ENCODE assay signal across 8 cellular contexts in the genomic region with DNA sequence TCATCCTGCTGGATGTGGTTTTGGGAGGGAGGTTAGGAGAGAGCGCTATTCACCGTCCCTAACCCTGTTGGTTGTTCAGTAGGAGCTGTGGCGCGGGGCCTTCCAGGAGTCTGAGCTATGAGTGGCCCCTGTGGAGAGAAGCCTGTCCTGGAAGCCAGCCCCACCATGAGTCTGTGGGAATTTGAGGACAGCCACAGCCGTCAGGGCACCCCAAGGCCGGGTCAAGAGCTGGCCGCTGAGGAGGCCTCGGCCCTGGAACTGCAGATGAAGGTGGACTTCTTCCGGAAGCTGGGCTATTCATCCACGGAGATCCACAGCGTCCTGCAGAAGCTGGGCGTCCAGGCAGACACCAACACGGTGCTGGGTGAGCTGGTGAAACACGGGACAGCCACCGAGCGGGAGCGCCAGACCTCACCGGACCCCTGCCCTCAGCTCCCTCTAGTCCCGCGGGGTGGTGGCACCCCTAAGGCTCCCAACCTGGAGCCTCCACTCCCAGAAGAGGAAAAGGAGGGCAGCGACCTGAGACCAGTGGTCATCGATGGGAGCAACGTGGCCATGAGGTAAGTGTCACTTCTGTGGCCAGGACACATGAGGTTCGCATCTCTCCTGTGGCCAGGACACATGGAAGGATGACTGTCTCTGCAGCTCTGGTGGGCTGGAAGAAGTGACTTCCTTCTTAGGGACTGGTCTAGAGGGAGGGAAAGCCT. TPM values are rescaled to one million over a fixed set of nuclear protein-coding genes. Genes with fewer than 3 reads are reported as not detected.
DNase-seq lines count a peak whose midpoint lies in the region; ATAC-seq and TF ChIP-seq lines count a peak whose summit lies in the region.

No MANE protein-coding gene starts in this region.

- H3K27ac ChIP-seq in lung (ENCODE audit: low read depth in 1 of 2, low read length in 1 of 2): peak overlapping the region; percentile 82 to 95
- H3K27ac ChIP-seq in aorta (ENCODE audit: low read depth in 1 of 2, low read length in 2 of 2): peak overlapping the region; percentile 76

- peaks cover 47% of the 10 kb centered on the region for H3K36me3 Mint-ChIP-seq in stimulated activated naive CD8-positive, alpha-beta T cell treated with anti-CD3 and anti-CD28 coated beads, Interleukin-15, Interleukin-2, amounts not matched to agents 100 ng/mL and 50 ng/mL, for 24 hours (ENCODE audit: low read depth)

- 65 to 67% methylated on average over 24 of the region's 24 CpGs for WGBS in lung, 2 donors
- 74 to 76% methylated on average over 24 of the region's 24 CpGs for WGBS in aorta, 2 donors

- intact Hi-C loops in aorta (cut with DNase I): loop anchor here in 1 of 2 donors (10.0 kb wide), 2 partner anchors 79 to 519 kb away; partner anchors contain the start of genes DNALI1, SF3A3 and SNIP1

- no peak for TF ChIP-seq CTCF in astrocyte of the spinal cord (IDR thresholded peaks at IDR 0.05; ENCODE audit: low read depth, low read length)
- no peak for TF ChIP-seq CTCF in lung (IDR thresholded peaks at IDR 0.05; ENCODE audit: control extremely low read depth, extremely low read depth)
- no peak for TF ChIP-seq CTCF in GM10248 (IDR thresholded peaks at IDR 0.05; ENCODE audit: control extremely low read depth, extremely low read depth, low read depth, missing control alignments)

- H3K9me3 ChIP-seq in lung (ENCODE audit: control insufficient read depth in 2 of 2, insufficient read depth in 1 of 2, low read length in 1 of 2) (no peaks in the 10 kb centered on the region), aorta (ENCODE audit: control insufficient read depth, low read length) (no peaks in the 10 kb centered on the region)

- H3K4me1 Mint-ChIP-seq in stimulated activated naive CD8-positive, alpha-beta T cell treated with anti-CD3 and anti-CD28 coated beads, Interleukin-15, Interleukin-2, amounts not matched to agents 100 ng/mL and 50 ng/mL, for 24 hours (ENCODE audit: low read depth): peaks cover 49% of the 10 kb centered on the region

- peak overlapping the region; percentile 98 for H3K27ac Mint-ChIP-seq in stimulated activated naive CD8-positive, alpha-beta T cell treated with anti-CD3 and anti-CD28 coated beads, Interleukin-15, Interleukin-2, amounts not matched to agents 100 ng/mL and 50 ng/mL, for 24 hours

- H3K4me3 ChIP-seq in astrocyte of the spinal cord (ENCODE audit: low read depth, low read length) (peak overlapping the region; percentile 77), lung (peak overlapping the region; percentile 70), aorta (ENCODE audit: low read length in 2 of 2) (peak overlapping the region; percentile 33 to 61)

- H3K36me3 ChIP-seq in lung (ENCODE audit: control insufficient read depth in 2 of 2, insufficient read depth in 2 of 2, low read length in 2 of 2) (peaks cover 0 to 22% of the 10 kb centered on the region in 2 donors), aorta (ENCODE audit: control insufficient read depth in 1 of 2, insufficient read depth in 2 of 2, low read length in 1 of 2) (peaks cover 0 to 2% of the 10 kb centered on the region in 2 donors)

- POLR2A ChIA-PET in GM10248 (lab: Yijun Ruan, JAX): interaction anchor here (0.6 to 6.0 kb wide), 15 partner anchors 9 to 1169 kb away, joined by 3 to 112 read pairs (median 6); partner anchors contain the start of genes MEAF6, MRPS15, OSCP1 and SH3D21

- no peaks in the 10 kb centered on the region for H3K27me3 ChIP-seq in lung (ENCODE audit: control insufficient read depth, insufficient read depth)
- no peaks in the 10 kb centered on the region for H3K27me3 ChIP-seq in aorta (ENCODE audit: control insufficient read depth in 1 of 2, insufficient read depth in 2 of 2, low read length in 1 of 2)

- no peaks in the 10 kb centered on the region for H3K9me3 Mint-ChIP-seq in stimulated activated naive CD8-positive, alpha-beta T cell treated with anti-CD3 and anti-CD28 coated beads, Interleukin-15, Interleukin-2, amounts not matched to agents 100 ng/mL and 50 ng/mL, for 24 hours

- CTCF ChIA-PET in GM10248 (lab: Yijun Ruan, JAX): interaction anchor here (0.7 to 10.9 kb wide), 10 partner anchors 10 to 214 kb away, joined by 3 to 142 read pairs (median 4); partner anchors contain the start of gene MEAF6

- no peak for DNase-seq in stimulated activated naive CD8-positive, alpha-beta T cell treated with anti-CD3 and anti-CD28 coated beads, Interleukin-15, Interleukin-2, amounts not matched to agents 100 U/mL and 50 U/mL, for 24 hours
- no peak for DNase-seq in astrocyte of the spinal cord (ENCODE audit: low read depth, low spot score)
- no peak for DNase-seq in lung (ENCODE audit: low spot score)
- no peak for DNase-seq in aorta
- DNase-seq in central memory CD4-positive, alpha-beta T cell: no peak
- DNase-seq in stimulated activated CD4-positive, alpha-beta T cell treated with anti-CD3 and anti-CD28 coated beads, Interleukin-12 subunit alpha, Interleukin-12 subunit beta, amount 100 ng/mL, for 4 hours: no peak
- DNase-seq in GM10248 (ENCODE audit: extremely low spot score): no peak

- H3K4me1 ChIP-seq in lung (ENCODE audit: control insufficient read depth in 2 of 2, insufficient read depth in 2 of 2, low read length in 2 of 2) (peaks cover 7 to 41% of the 10 kb centered on the region in 2 donors), aorta (ENCODE audit: control insufficient read depth in 1 of 2, insufficient read depth in 2 of 2, low read length in 2 of 2) (peaks cover 0 to 2% of the 10 kb centered on the region in 2 donors)

- in situ Hi-C loops in astrocyte of the spinal cord (cut with HindIII; ENCODE audit: low sequenced_read_pairs): no loop called here

- ATAC-seq in stimulated activated naive CD8-positive, alpha-beta T cell treated with anti-CD3 and anti-CD28 coated beads, Interleukin-15, Interleukin-2, amounts not matched to agents 100 U/mL and 50 U/mL, for 24 hours: no peak
- ATAC-seq in lung (ENCODE audit: insufficient read depth, low FRiP score) (no peak), aorta (ENCODE audit: low FRiP score) (no peak)

- peak overlapping the region; percentile 98 for H3K4me3 Mint-ChIP-seq in stimulated activated naive CD8-positive, alpha-beta T cell treated with anti-CD3 and anti-CD28 coated beads, Interleukin-15, Interleukin-2, amounts not matched to agents 100 ng/mL and 50 ng/mL, for 24 hours

- no peaks in the 10 kb centered on the region for H3K27me3 Mint-ChIP-seq in stimulated activated naive CD8-positive, alpha-beta T cell treated with anti-CD3 and anti-CD28 coated beads, Interleukin-15, Interleukin-2, amounts not matched to agents 100 ng/mL and 50 ng/mL, for 24 hours

RNA-seq across cellular contexts. Expression of gene ZC3H12A, which starts 1.2 kb away (rescaled TPM):
- total RNA-seq in lung (10 to 100 TPM; 27.1 to 40.2 TPM), aorta (10 to 100 TPM in 1 of 2 donors, 1 to 10 TPM in 1; 9.0 to 26.5 TPM)
- polyA plus RNA-seq in lung (100 to 1,000 TPM in 1 of 2 donors, 10 to 100 TPM in 1; 19.1 to 125 TPM), aorta (10 to 100 TPM in 1 of 2 donors, 1 to 10 TPM in 1; 3.8 to 14.2 TPM)

RNA-seq across cellular contexts. Expression of gene MEAF6, which starts 39.0 kb away (rescaled TPM):
- total RNA-seq in lung (10 to 100 TPM; 54.0 to 63.7 TPM), aorta (10 to 100 TPM; 42.4 to 50.1 TPM)
- polyA plus RNA-seq in lung (10 to 100 TPM; 36.9 to 68.2 TPM), aorta (10 to 100 TPM; 50.7 to 54.1 TPM)
